23 cellular contexts compared by ENCODE assay signal in the genomic region with DNA sequence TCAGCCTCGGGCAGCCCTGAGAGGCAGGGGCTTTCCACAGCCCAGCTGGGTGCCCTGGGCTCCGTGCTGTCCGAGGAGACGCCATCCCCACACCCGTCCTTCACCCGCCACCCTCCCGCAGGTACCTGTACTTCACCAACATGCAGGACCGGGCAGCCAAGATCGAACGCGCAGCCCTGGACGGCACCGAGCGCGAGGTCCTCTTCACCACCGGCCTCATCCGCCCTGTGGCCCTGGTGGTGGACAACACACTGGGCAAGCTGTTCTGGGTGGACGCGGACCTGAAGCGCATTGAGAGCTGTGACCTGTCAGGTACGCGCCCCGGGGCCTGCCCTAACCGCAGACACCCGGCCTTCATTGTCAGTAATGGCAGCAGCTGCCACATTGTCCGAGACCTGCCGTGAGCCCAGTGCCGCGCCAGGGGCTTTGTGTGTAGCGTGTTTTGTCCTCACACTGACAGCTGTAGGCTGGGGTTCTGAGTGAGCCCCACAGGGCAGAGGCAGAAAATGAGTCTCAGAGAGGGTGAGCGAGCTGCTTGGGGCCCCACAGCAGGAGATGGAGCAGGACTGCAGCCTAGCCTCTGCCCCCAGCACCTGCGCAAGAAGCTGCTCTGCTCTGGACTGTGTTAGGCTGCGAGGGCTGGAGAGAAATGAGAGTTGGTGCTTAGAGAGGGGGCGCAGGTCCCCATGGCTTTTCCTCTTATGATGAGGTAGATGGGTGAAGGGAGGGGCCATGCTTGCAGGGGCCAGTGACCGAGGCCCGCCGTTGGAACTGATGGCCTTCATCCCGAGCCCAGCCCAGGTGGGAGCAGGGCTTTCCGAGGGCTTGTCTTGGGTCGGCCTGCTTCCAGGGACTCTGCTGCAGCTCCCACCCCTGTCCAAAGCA. TPM values are rescaled to one million over a fixed set of nuclear protein-coding genes. Genes with fewer than 3 reads are reported as not detected.
DNase-seq lines count a peak whose midpoint lies in the region; ATAC-seq, FAIRE-seq and TF ChIP-seq lines count a peak whose summit lies in the region.
"Had no signal": no experiment of that assay in that cellular context is flagged by ENCODE, and none has a peak within 500 bp of the region (broad histone marks: within the 10 kb centered on the region; RNA-seq: fewer than 3 reads in every experiment).

No MANE protein-coding gene starts in this region.

- no peak overlapping the region for H3K4me3 Mint-ChIP-seq in WTC11
- no peak overlapping the region for H3K4me3 Mint-ChIP-seq in stimulated activated effector memory CD8-positive, alpha-beta T cell treated with anti-CD3 and anti-CD28 coated beads, Interleukin-12 subunit alpha, Interleukin-12 subunit beta, amount 100 ng/mL, for 72 hours
- H3K4me3 Mint-ChIP-seq: B cell; CD4-positive, CD25-positive, alpha-beta regulatory T cell; CD8-positive, alpha-beta T cell had no signal

- FAIRE-seq in A549 (lab: Jason Lieb, UNC): no peak
- FAIRE-seq: G401.6, GM12892, GM19239, H54 had no signal

- 95% methylated on average over 35 of the region's 40 CpGs for WGBS in A549 (ENCODE audit: missing lambda C conversion rate)
- no CpG with 5 or more reads among the region's 40 CpGs for WGBS in neuronal stem cell (ENCODE audit: extremely low coverage in 2 of 2, insufficient read length in 2 of 2, insufficient replicate concordance in 1 of 2), 2 donors

- DNase-seq in A549 (ENCODE audit: low read depth in 1 of 2, low spot score in 1 of 2): no peak
- DNase-seq in WTC11 (ENCODE audit: low spot score): no peak
- DNase-seq in neuronal stem cell (ENCODE audit: low spot score): no peak
- no peak for DNase-seq in stimulated activated effector memory CD8-positive, alpha-beta T cell treated with anti-CD3 and anti-CD28 coated beads, Interleukin-12 subunit alpha, Interleukin-12 subunit beta, amount 100 ng/mL, for 72 hours (ENCODE audit: low spot score in 2 of 2)
- no peak for DNase-seq in stimulated activated CD4-positive, alpha-beta T cell treated with anti-CD3 and anti-CD28 coated beads, Interleukin-2, amount 100 ng/mL, for 24 hours
- DNase-seq in Ammon's horn (ENCODE audit: low spot score): no peak
- no peak for DNase-seq in NCI-H2029 treated with DMSO at 0.1 percent for 48 hours (lab: John Stamatoyannopoulos, UW)
- DNase-seq: 8988T; Caco-2; CD4-positive, CD25-positive, alpha-beta regulatory T cell; CD8-positive, alpha-beta T cell; DMS153; DND-41; GOT3; HCEC 1CT had no signal

- no peak for TF ChIP-seq EP300 in A549 (IDR thresholded peaks at IDR 0.05)

- no peaks in the 10 kb centered on the region for H3K27me3 ChIP-seq in neuronal stem cell (ENCODE audit: control insufficient read depth in 3 of 3, insufficient read depth in 3 of 3, low read depth in 1 of 3, low read length in 3 of 3)
- H3K27me3 ChIP-seq: BLaER1 had no signal

- H3K4ac ChIP-seq in neuronal stem cell (ENCODE audit: low read length): no peak overlapping the region

- H3K14ac ChIP-seq in neuronal stem cell (ENCODE audit: low read length): peak overlapping the region; percentile 6

- peaks cover 3% of the 10 kb centered on the region for H3K79me1 ChIP-seq in neuronal stem cell (ENCODE audit: low read depth, low read length)

- H3K4me1 ChIP-seq in A549 (no peaks in the 10 kb centered on the region), neuronal stem cell (ENCODE audit: control insufficient read depth in 2 of 2, insufficient read depth in 1 of 2, low read depth in 1 of 2, low read length in 2 of 2) (no peaks in the 10 kb centered on the region)
- H3K4me1 ChIP-seq: Caco-2 had no signal

- no peak for TF ChIP-seq RAD21 in A549 (conservative IDR thresholded peaks at IDR 0.05 in 1 of 2, IDR thresholded peaks at IDR 0.05 in 1 of 2)

- H3K4me2 ChIP-seq in A549: no peak overlapping the region
- H3K4me2 ChIP-seq in neuronal stem cell (ENCODE audit: insufficient read depth, low read length, poor library complexity, severe bottlenecking): no peak overlapping the region
- H3K4me2 ChIP-seq: BLaER1 had no signal

- H3K36me3 Mint-ChIP-seq in WTC11: peaks cover 49% of the 10 kb centered on the region
- no peaks in the 10 kb centered on the region for H3K36me3 Mint-ChIP-seq in stimulated activated effector memory CD8-positive, alpha-beta T cell treated with anti-CD3 and anti-CD28 coated beads, Interleukin-12 subunit alpha, Interleukin-12 subunit beta, amount 100 ng/mL, for 72 hours

- H3K27ac ChIP-seq in A549: no peak overlapping the region
- no peak overlapping the region for H3K27ac ChIP-seq in neuronal stem cell (replicated peaks; ENCODE audit: low read length)
- H3K27ac ChIP-seq: BLaER1, C4-2B had no signal

- H4K8ac ChIP-seq in neuronal stem cell (ENCODE audit: low read depth, low read length): no peak overlapping the region

- H3K4me1 Mint-ChIP-seq in WTC11: no peaks in the 10 kb centered on the region
- H3K4me1 Mint-ChIP-seq in stimulated activated effector memory CD8-positive, alpha-beta T cell treated with anti-CD3 and anti-CD28 coated beads, Interleukin-12 subunit alpha, Interleukin-12 subunit beta, amount 100 ng/mL, for 72 hours: no peaks in the 10 kb centered on the region
- H3K4me1 Mint-ChIP-seq: B cell; CD4-positive, CD25-positive, alpha-beta regulatory T cell had no signal

- no peak overlapping the region for H2BK12ac ChIP-seq in neuronal stem cell (ENCODE audit: low read length)

- no peak overlapping the region for H2BK5ac ChIP-seq in neuronal stem cell (ENCODE audit: low read length)

- H2AK5ac ChIP-seq in neuronal stem cell (ENCODE audit: low read depth, low read length): no peak overlapping the region

- peak overlapping the region; percentile 57 for H3K18ac ChIP-seq in neuronal stem cell (ENCODE audit: low read length)

- POLR2A ChIA-PET in A549 (lab: Yijun Ruan, JAX) (no interaction called here), WTC11 (lab: Charles Lee) (no interaction called here)

- ATAC-seq in A549 (peak; percentile 33 to 46; a peak in 5 of 6 replicates), WTC11 (no peak), GM18511 (IDR thresholded peaks at IDR 0.05; ENCODE audit: unreplicated experiment) (no peak)
- ATAC-seq in stimulated activated effector memory CD8-positive, alpha-beta T cell treated with anti-CD3 and anti-CD28 coated beads, Interleukin-12 subunit alpha, Interleukin-12 subunit beta, amount 100 ng/mL, for 72 hours: peak; percentile 17
- ATAC-seq: CD8-positive, alpha-beta T cell had no signal

- peak overlapping the region; percentile 50 for H3K9ac ChIP-seq in neuronal stem cell (ENCODE audit: low read depth, low read length, poor library complexity)
- H3K9ac ChIP-seq: BLaER1 had no signal

- H3K36me3 ChIP-seq in neuronal stem cell (replicated peaks in 1 of 2; ENCODE audit: control insufficient read depth in 2 of 2, insufficient read depth in 2 of 2, low read length in 2 of 2): peaks cover 41 to 71% of the 10 kb centered on the region in 2 donors

- H2BK120ac ChIP-seq in neuronal stem cell (ENCODE audit: low read depth, low read length): no peak overlapping the region

- peaks cover 18% of the 10 kb centered on the region for H3K9me3 Mint-ChIP-seq in WTC11
- peaks cover 9% of the 10 kb centered on the region for H3K9me3 Mint-ChIP-seq in stimulated activated effector memory CD8-positive, alpha-beta T cell treated with anti-CD3 and anti-CD28 coated beads, Interleukin-12 subunit alpha, Interleukin-12 subunit beta, amount 100 ng/mL, for 72 hours

- peak overlapping the region; percentile 41; the same call in 1 of the 2 replicates for H3K27ac Mint-ChIP-seq in WTC11
- no peak overlapping the region for H3K27ac Mint-ChIP-seq in stimulated activated effector memory CD8-positive, alpha-beta T cell treated with anti-CD3 and anti-CD28 coated beads, Interleukin-12 subunit alpha, Interleukin-12 subunit beta, amount 100 ng/mL, for 72 hours
- H3K27ac Mint-ChIP-seq: B cell; CD4-positive, CD25-positive, alpha-beta regulatory T cell; CD8-positive, alpha-beta T cell had no signal

- H3K9me3 ChIP-seq in A549 (peaks cover 24% of the 10 kb centered on the region), neuronal stem cell (replicated peaks in 1 of 2; ENCODE audit: control insufficient read depth in 2 of 2, insufficient read depth in 1 of 2, low read depth in 1 of 2, low read length in 2 of 2) (peaks cover 14 to 18% of the 10 kb centered on the region in 2 donors)

- TF ChIP-seq CTCF in A549 (IDR thresholded peaks at IDR 0.05) (no peak), WTC11 (IDR thresholded peaks at IDR 0.05) (no peak)

- H3K4me3 ChIP-seq in A549: no peak overlapping the region
- H3K4me3 ChIP-seq in neuronal stem cell (ENCODE audit: low read length in 2 of 2): no peak overlapping the region
- H3K4me3 ChIP-seq: BLaER1 had no signal

- peak overlapping the region; percentile 65 for H3K23ac ChIP-seq in neuronal stem cell (ENCODE audit: low read depth, low read length, poor library complexity)

- H4K91ac ChIP-seq in neuronal stem cell (ENCODE audit: low read depth, low read length, poor library complexity): no peak overlapping the region

- H2BK15ac ChIP-seq in neuronal stem cell (ENCODE audit: low read length): no peak overlapping the region

- TF ChIP-seq POLR2A in A549 (IDR thresholded peaks at IDR 0.05; ENCODE audit: low read length): no peak

- H2AFZ ChIP-seq in neuronal stem cell (ENCODE audit: low read length): no peak overlapping the region

- CTCF ChIA-PET in A549 (lab: Yijun Ruan, JAX) (interaction anchor here (0.6 to 2.3 kb wide), 4 partner anchors 12 to 128 kb away, joined by 3 to 6 read pairs (median 4); no protein-coding TSS in a partner anchor), WTC11 (lab: Charles Lee) (no interaction called here)

- H3K27me3 Mint-ChIP-seq in WTC11 (ENCODE audit: low read depth): no peaks in the 10 kb centered on the region
- H3K27me3 Mint-ChIP-seq: B cell; CD4-positive, CD25-positive, alpha-beta regulatory T cell had no signal

TF ChIP-seq in A549, 52 proteins besides CTCF, POLR2A, EP300 and RAD21 (continues in another document):
- TF ChIP-seq HOXB5 (CRISPR knock-in tag; IDR thresholded peaks at IDR 0.05) (no peak), RNF2 (IDR thresholded peaks at IDR 0.05; ENCODE audit: borderline replicate concordance, low read depth) (no peak), TP53 (CRISPR knock-in tag; IDR thresholded peaks at IDR 0.05) (no peak), FOXS1 (CRISPR knock-in tag; IDR thresholded peaks at IDR 0.05) (no peak), ZC3H11A (IDR thresholded peaks at IDR 0.05) (no peak)

TF ChIP-seq in WTC11, 78 proteins besides CTCF, POLR2A, EP300 and RAD21 (continues in another document):
- TF ChIP-seq CREB1 (CRISPR knock-in tag; IDR thresholded peaks at IDR 0.05) (no peak), TEAD1 (CRISPR knock-in tag; IDR thresholded peaks at IDR 0.05) (no peak), ETV6 (CRISPR knock-in tag; IDR thresholded peaks at IDR 0.05) (no peak), NFE2L1 (CRISPR knock-in tag; IDR thresholded peaks at IDR 0.05) (no peak)

RNA-seq across cellular contexts. Expression of gene PPP6R3, which starts 35.3 kb away (rescaled TPM):
- polyA plus RNA-seq in A549 (2011; rRNA removed) (114 and 123 TPM in 2 replicates), A549 (2017; fragmentation: RNase III; extraction: RNeasy Plus Mini Kit Qiagen cat#74134 plus additional on column Dnase treatment) (69.7 to 73.9 TPM (median 73.3 TPM) in 3 replicates)
- 36.4 and 40.3 TPM in 2 replicates for polyA plus RNA-seq in A549 (2012; cell fraction: cytosol; rRNA removed)
- 80.8 and 90.9 TPM in 2 replicates for polyA plus RNA-seq in A549 (2012; cell fraction: nucleus; rRNA removed)
- polyA minus RNA-seq in A549 (2011; rRNA and poly(A)+ RNA removed): 106 and 143 TPM in 2 replicates
- total RNA-seq in WTC11 (2021): 124 to 138 TPM (median 132 TPM) in 3 replicates
- 55.3 TPM for polyA plus RNA-seq in neuronal stem cell (2013, experiment 1 of 2)
- polyA plus RNA-seq in neuronal stem cell (2013, experiment 2 of 2): 57.5 TPM

Comparison
In these comparisons a context has a peak if more than half of its experiments do, and no peak if none do; other contexts are left out.
1. ATAC-seq: peak in A549 (2 of 2) and stimulated activated effector memory CD8-positive, alpha-beta T cell treated with anti-CD3 and anti-CD28 coated beads, Interleukin-12 subunit alpha, Interleukin-12 subunit beta, amount 100 ng/mL, for 72 hours (single experiment); none in WTC11 (single experiment) and GM18511 (single experiment).